In genomic region chr2:7010376-7010775, GRCh38 we compare ENCODE assay signal across 12 cellular contexts.
DNase-seq lines count a peak whose midpoint lies in the region; ATAC-seq and TF ChIP-seq lines count a peak whose summit lies in the region.
"Had no signal": no experiment of that assay in that cellular context is flagged by ENCODE, and none has a peak within 500 bp of the region (broad histone marks: within the 10 kb centered on the region; RNA-seq: fewer than 3 reads in every experiment).

No MANE protein-coding gene starts in this region.

- CTCF ChIA-PET in SK-N-SH (lab: Yijun Ruan, JAX): interaction anchor here (3.7 to 17.6 kb wide), 4 partner anchors 15 to 114 kb away, joined by 24 to 437 read pairs (median 177); partner anchors contain the start of gene RNF144A

- H3K4me2 ChIP-seq in SK-N-SH: peak overlapping the region; percentile 58
- H3K4me2 ChIP-seq: KMS-11 had no signal

- H3F3A ChIP-seq in SK-N-SH (replicated peaks; ENCODE audit: insufficient read depth): peaks cover 56% of the 10 kb centered on the region

- TF ChIP-seq POLR2A in Peyer's patch (IDR thresholded peaks at IDR 0.05): no peak

- TF ChIP-seq EP300 in SK-N-SH (IDR thresholded peaks at IDR 0.05; ENCODE audit: borderline replicate concordance in 1 of 2, low read depth in 1 of 2, low read length in 1 of 2): peak; percentile 36 to 95; a peak in 3 of 4 replicates

- H2AFZ ChIP-seq in SK-N-SH (ENCODE audit: low read depth): no peak overlapping the region

- no peaks in the 10 kb centered on the region for H3K9me3 ChIP-seq in SK-N-SH
- H3K9me3 ChIP-seq in Peyer's patch: no peaks in the 10 kb centered on the region

- DNase-seq in AG09309 (ENCODE audit: low read depth) (peak; percentile 74), SK-N-SH (no peak), fibroblast of mammary gland (ENCODE audit: low read depth) (peak; percentile 98), Peyer's patch (no peak), coronary artery (ENCODE audit: low spot score) (no peak), SIG-M5 treated with dmso at 0.1 percent for 504 hours (lab: John Stamatoyannopoulos, UW; ENCODE audit: unreplicated experiment) (no peak)
- DNase-seq: CD4-positive, alpha-beta memory T cell; cerebellar nuclear complex; naive B cell had no signal

- peak overlapping the region; percentile 69; the same call in 1 of the 2 replicates for H3K9ac ChIP-seq in SK-N-SH
- no peak overlapping the region for H3K9ac ChIP-seq in rectal smooth muscle tissue (ENCODE audit: low read length)
- H3K9ac ChIP-seq: KMS-11 had no signal

- no peaks in the 10 kb centered on the region for H3K36me3 ChIP-seq in SK-N-SH (replicated peaks in 1 of 2; ENCODE audit: control insufficient read depth in 1 of 2, insufficient read depth in 2 of 2, low read length in 1 of 2)
- H3K36me3 ChIP-seq in rectal smooth muscle tissue (ENCODE audit: control insufficient read depth, insufficient read depth, low read length): no peaks in the 10 kb centered on the region
- no peaks in the 10 kb centered on the region for H3K36me3 ChIP-seq in Peyer's patch

- TF ChIP-seq CTCF in AG09309 (IDR thresholded peaks at IDR 0.05; ENCODE audit: control insufficient read depth, insufficient read depth, low read depth, low read length, missing control alignments) (no peak), SK-N-SH (IDR thresholded peaks at IDR 0.05) (no peak), fibroblast of mammary gland (conservative IDR thresholded peaks at IDR 0.05; ENCODE audit: control insufficient read depth, insufficient read depth, low read depth, low read length) (no peak), Peyer's patch (IDR thresholded peaks at IDR 0.05) (no peak), coronary artery (IDR thresholded peaks at IDR 0.05) (no peak)

- ATAC-seq in GM21367 (IDR thresholded peaks at IDR 0.05; ENCODE audit: unreplicated experiment): no peak

- H3K27me3 ChIP-seq in SK-N-SH (ENCODE audit: insufficient read depth): no peaks in the 10 kb centered on the region
- H3K27me3 ChIP-seq in rectal smooth muscle tissue (ENCODE audit: control insufficient read depth, insufficient read depth, low read length): no peaks in the 10 kb centered on the region
- no peaks in the 10 kb centered on the region for H3K27me3 ChIP-seq in Peyer's patch

- WGBS in SK-N-SH (ENCODE audit: low lambda C conversion rate): 29% methylated on average over 8 of the region's 8 CpGs

- no peak overlapping the region for H3K4me3 ChIP-seq in AG09309 (ENCODE audit: control insufficient read depth, low read depth, low read length)
- H3K4me3 ChIP-seq in SK-N-SH (ENCODE audit: low read depth in 2 of 2, low read length in 1 of 2): no peak overlapping the region
- H3K4me3 ChIP-seq in fibroblast of mammary gland (ENCODE audit: control insufficient read depth, low read depth, low read length): no peak overlapping the region
- no peak overlapping the region for H3K4me3 ChIP-seq in rectal smooth muscle tissue (ENCODE audit: low read length)
- no peak overlapping the region for H3K4me3 ChIP-seq in Peyer's patch
- H3K4me3 ChIP-seq in coronary artery: no peak overlapping the region

- no peaks in the 10 kb centered on the region for H3K79me2 ChIP-seq in SK-N-SH (ENCODE audit: insufficient read depth)

- H4K20me1 ChIP-seq in SK-N-SH (ENCODE audit: insufficient read depth): no peaks in the 10 kb centered on the region

- TF ChIP-seq RAD21 in SK-N-SH (IDR thresholded peaks at IDR 0.05; ENCODE audit: low read length): no peak

- peak overlapping the region; percentile 99 for H3K27ac ChIP-seq in SK-N-SH (ENCODE audit: low read depth in 2 of 2, low read length in 1 of 2)
- peak overlapping the region; percentile 67 for H3K27ac ChIP-seq in rectal smooth muscle tissue (ENCODE audit: low read depth, low read length)
- H3K27ac ChIP-seq in Peyer's patch: peak overlapping the region in 1 of 4 donors; percentile 14
- H3K27ac ChIP-seq in coronary artery: peak overlapping the region in 1 of 2 donors; percentile 71
- H3K27ac ChIP-seq: KMS-11 had no signal

- POLR2A ChIA-PET in SK-N-SH (lab: Yijun Ruan, JAX): no interaction called here

- H3K4me1 ChIP-seq in SK-N-SH (ENCODE audit: control insufficient read depth in 1 of 2, insufficient read depth in 2 of 2, low read depth in 1 of 2, low read length in 1 of 2): peaks cover 53 to 92% of the 10 kb centered on the region in 2 experiments
- peaks cover 55% of the 10 kb centered on the region for H3K4me1 ChIP-seq in rectal smooth muscle tissue (ENCODE audit: control insufficient read depth, insufficient read depth, low read length)
- peaks cover 0 to 13% (median 0%) of the 10 kb centered on the region in 4 donors for H3K4me1 ChIP-seq in Peyer's patch

- no peaks in the 10 kb centered on the region for H3K9me2 ChIP-seq in SK-N-SH

TF ChIP-seq in SK-N-SH, 30 proteins besides CTCF, POLR2A, EP300 and RAD21 (continues in another document):
- TF ChIP-seq SIN3A (IDR thresholded peaks at IDR 0.05; ENCODE audit: borderline replicate concordance, low read depth, low read length): peak; percentile 64; the same call in 1 of the 2 replicates
- 0 out of 2 replicates have a peak, but pooled peaks have one; percentile 36 for TF ChIP-seq REST (IDR thresholded peaks at IDR 0.05; ENCODE audit: low read depth, low read length)
- TF ChIP-seq USF1 (IDR thresholded peaks at IDR 0.05; ENCODE audit: borderline replicate concordance, low read depth): peak; percentile 22; the same call in 1 of the 2 replicates
- peak; percentile 94 for TF ChIP-seq NFIC (IDR thresholded peaks at IDR 0.05; ENCODE audit: borderline replicate concordance)
- TF ChIP-seq SMC3 (IDR thresholded peaks at IDR 0.05; ENCODE audit: low read depth, low read length): no peak
- TF ChIP-seq TAF1 (IDR thresholded peaks at IDR 0.05; ENCODE audit: borderline replicate concordance, low read depth, low read length): peak; percentile 4; the same call in 1 of the 2 replicates
- TF ChIP-seq MXI1 (IDR thresholded peaks at IDR 0.05; ENCODE audit: low read depth, low read length): no peak
- peak; percentile 79 for TF ChIP-seq JUND (IDR thresholded peaks at IDR 0.05)
- peak; percentile 42; the same call in 1 of the 2 replicates for TF ChIP-seq ZBTB33 (IDR thresholded peaks at IDR 0.05; ENCODE audit: borderline replicate concordance, low read depth)
- TF ChIP-seq ELF1 (IDR thresholded peaks at IDR 0.05): no peak
- peak; percentile 91 for TF ChIP-seq TCF12 (IDR thresholded peaks at IDR 0.05)
- TF ChIP-seq TEAD4 (IDR thresholded peaks at IDR 0.05; ENCODE audit: borderline replicate concordance, insufficient read depth): peak; percentile 93; the same call in 1 of the 2 replicates
- TF ChIP-seq MEF2A (IDR thresholded peaks at IDR 0.05; ENCODE audit: borderline replicate concordance, low read depth): peak; percentile 41; the same call in 1 of the 2 replicates
- TF ChIP-seq RXRA (IDR thresholded peaks at IDR 0.05; ENCODE audit: borderline replicate concordance, low read depth): peak; percentile 88

Comparison
In these comparisons a context has a peak if more than half of its experiments do, and no peak if none do; other contexts are left out.
1. DNase-seq: peak in AG09309 (single experiment) and fibroblast of mammary gland (single experiment); none in SK-N-SH (single experiment), Peyer's patch (0 of 3), coronary artery (single experiment) and SIG-M5 treated with dmso at 0.1 percent for 504 hours (single experiment).